ENCODE assay signal across 24 cellular contexts in genomic region chr1:14844923-14845617, GRCh38.
A peak's percentile ranks its signal among the peaks of the same experiment; 100 is the strongest.
DNase-seq lines count a peak whose midpoint lies in the region; ATAC-seq, FAIRE-seq and TF ChIP-seq lines count a peak whose summit lies in the region.
"Had no signal": no experiment of that assay in that cellular context is flagged by ENCODE, and none has a peak within 500 bp of the region (broad histone marks: within the 10 kb centered on the region; RNA-seq: fewer than 3 reads in every experiment).

No MANE protein-coding gene starts in this region.

- peaks cover 22% of the 10 kb centered on the region for H3K9me3 ChIP-seq in HepG2 (ENCODE audit: low read length)
- H3K9me3 ChIP-seq in right lobe of liver: peaks cover 0 to 3% (median 0%) of the 10 kb centered on the region in 4 donors
- peaks cover 10 to 13% of the 10 kb centered on the region in 2 experiments for H3K9me3 ChIP-seq in H1 (ENCODE audit: insufficient read depth in 2 of 2, low read depth in 1 of 2, low read length in 1 of 2)

- H3K56ac ChIP-seq in H1 (replicated peaks; ENCODE audit: insufficient read length, low read depth, low read length): peak overlapping the region; percentile 93

- H3K14ac ChIP-seq in H1 (ENCODE audit: insufficient read length): no peak overlapping the region

- H3K9ac ChIP-seq in HepG2 (ENCODE audit: insufficient read depth, low read depth, low read length) (no peak overlapping the region), H1 (replicated peaks in 1 of 4; ENCODE audit: extremely low read depth in 1 of 4, low read depth in 3 of 4, low read length in 3 of 4) (no peak overlapping the region)
- H3K9ac ChIP-seq: BLaER1 had no signal

- no peaks in the 10 kb centered on the region for H3K79me2 ChIP-seq in HepG2 (ENCODE audit: insufficient read depth, low read length)
- 0 out of 4 replicates have a peak, but pooled peaks cover 0 to 3% of the 10 kb centered on the region in 2 experiments for H3K79me2 ChIP-seq in H1 (ENCODE audit: control insufficient read depth in 1 of 2, insufficient read depth in 2 of 2, low read length in 2 of 2)

- POLR2A ChIA-PET in HepG2 (lab: Yijun Ruan, JAX) (no interaction called here), H1 (lab: Charles Lee; ENCODE audit: partially characterized antibody) (no interaction called here)

- no peak overlapping the region for H3K4me3 Mint-ChIP-seq in type B pancreatic cell
- H3K4me3 Mint-ChIP-seq: B cell; CD4-positive, CD25-positive, alpha-beta regulatory T cell; CD8-positive, alpha-beta T cell; GM23338 had no signal

- TF ChIP-seq RAD21 in HepG2 (CRISPR knock-in tag; IDR thresholded peaks at IDR 0.05) (no peak), H1 (IDR thresholded peaks at IDR 0.05 in 1 of 2, conservative IDR thresholded peaks at IDR 0.05 in 1 of 2; ENCODE audit: low read depth in 2 of 2, low read length in 2 of 2) (no peak)

- H3K4me1 ChIP-seq in HepG2 (ENCODE audit: insufficient read depth, low read length) (no peaks in the 10 kb centered on the region), right lobe of liver (no peaks in the 10 kb centered on the region), H1 (replicated peaks in 1 of 4; ENCODE audit: control insufficient read depth in 3 of 4, insufficient read depth in 4 of 4, low read length in 3 of 4) (no peaks in the 10 kb centered on the region)
- H3K4me1 ChIP-seq: Caco-2, HAP-1 had no signal

- H2BK120ac ChIP-seq in H1 (replicated peaks; ENCODE audit: low read depth, low read length): no peak overlapping the region

- H3K36me3 Mint-ChIP-seq in type B pancreatic cell: peaks cover 8% of the 10 kb centered on the region
- H3K36me3 Mint-ChIP-seq: CD4-positive, CD25-positive, alpha-beta regulatory T cell; CD8-positive, alpha-beta T cell had no signal

- no peak overlapping the region for H4K91ac ChIP-seq in H1 (replicated peaks; ENCODE audit: insufficient read length, low read length)

- no peak overlapping the region for H2BK5ac ChIP-seq in H1 (ENCODE audit: low read depth, low read length)

- H3K27ac ChIP-seq in HepG2 (ENCODE audit: extremely low read length, insufficient read depth, low read length) (no peak overlapping the region), right lobe of liver (no peak overlapping the region), H1 (ENCODE audit: low read depth, low read length) (no peak overlapping the region), caudate nucleus (ENCODE audit: low read depth, low read length) (no peak overlapping the region)
- H3K27ac ChIP-seq: 22Rv1, BLaER1, C4-2B had no signal

- H2AFZ ChIP-seq in HepG2 (ENCODE audit: low read length): no peak overlapping the region
- H2AFZ ChIP-seq in H1 (ENCODE audit: low read length): no peak overlapping the region
- H2AFZ ChIP-seq: GM23338 had no signal

- no peak overlapping the region for H4K8ac ChIP-seq in H1 (ENCODE audit: extremely low read depth, insufficient read depth, low read length)

- in situ Hi-C loops in HepG2 (cut with HindIII; ENCODE audit: extremely low pct_ligation_motif_present, low pct_unique_long_range_greater_than_20kb): no loop called here

- H3K27me3 ChIP-seq in HepG2 (ENCODE audit: control insufficient read depth in 1 of 2, insufficient read depth in 2 of 2, low read length in 2 of 2) (peaks cover 2 to 28% of the 10 kb centered on the region in 2 experiments), right lobe of liver (no peaks in the 10 kb centered on the region), H1 (replicated peaks in 1 of 4; ENCODE audit: control insufficient read depth in 3 of 4, extremely low read depth in 1 of 4, insufficient read depth in 3 of 4, low read length in 3 of 4) (no peaks in the 10 kb centered on the region)
- H3K27me3 ChIP-seq: BLaER1 had no signal

- no peaks in the 10 kb centered on the region; the same call in 1 of the 2 replicates for H3K79me1 ChIP-seq in H1 (ENCODE audit: low read depth, low read length)

- no peak for DNase-seq in HepG2 (ENCODE audit: low spot score)
- no peak for DNase-seq in right lobe of liver
- no peak for DNase-seq in H1 (ENCODE audit: low read depth in 1 of 2, low spot score in 2 of 2)
- no peak for DNase-seq in type B pancreatic cell (ENCODE audit: extremely low spot score, unreplicated experiment)
- DNase-seq in caudate nucleus (lab: John Stamatoyannopoulos, UW): no peak
- DNase-seq in SW 1271 (lab: John Stamatoyannopoulos, UW): no peak
- DNase-seq: Caco-2; CD4-positive, CD25-positive, alpha-beta regulatory T cell; CD8-positive, alpha-beta T cell; DMS153; DMS79; EL; GDM1 had no signal

- no peak for FAIRE-seq in HepG2 (lab: Jason Lieb, UNC)
- no peak for FAIRE-seq in H1 (lab: Jason Lieb, UNC)
- FAIRE-seq: A204.1, GM12878, GM19239, H54 had no signal

- H2BK15ac ChIP-seq in H1 (ENCODE audit: low read length): no peak overlapping the region

- no peak overlapping the region for H2BK12ac ChIP-seq in H1 (ENCODE audit: low read depth, low read length)

- H3K27me3 Mint-ChIP-seq in type B pancreatic cell: no peaks in the 10 kb centered on the region

- peak overlapping the region; percentile 20 for H3K27ac Mint-ChIP-seq in type B pancreatic cell
- H3K27ac Mint-ChIP-seq: B cell; CD4-positive, CD25-positive, alpha-beta regulatory T cell; CD8-positive, alpha-beta T cell; GM23338 had no signal

- H4K20me1 ChIP-seq in HepG2 (ENCODE audit: insufficient read depth, low read length) (no peaks in the 10 kb centered on the region), H1 (replicated peaks in 1 of 2; ENCODE audit: control insufficient read depth in 1 of 2, insufficient read depth in 2 of 2, low read length in 2 of 2) (no peaks in the 10 kb centered on the region)
- H4K20me1 ChIP-seq: BLaER1 had no signal

- peaks cover 9% of the 10 kb centered on the region; the same call in 1 of the 2 replicates for H3K23me2 ChIP-seq in H1 (ENCODE audit: low read depth, low read length)

- H2BK20ac ChIP-seq in H1 (ENCODE audit: low read length): no peak overlapping the region

- no peak overlapping the region for H4K5ac ChIP-seq in H1 (ENCODE audit: insufficient read length, low read depth, low read length)

- no peak overlapping the region for H3K23ac ChIP-seq in H1 (ENCODE audit: insufficient read length)

- TF ChIP-seq CTCF in HepG2 (CRISPR knock-in tag; IDR thresholded peaks at IDR 0.05): no peak
- TF ChIP-seq CTCF in right lobe of liver (IDR thresholded peaks at IDR 0.05): no peak
- no peak for TF ChIP-seq CTCF in H1 (IDR thresholded peaks at IDR 0.05; ENCODE audit: control extremely low read depth in 1 of 3, insufficient read depth in 1 of 3, low read depth in 1 of 3, low read length in 3 of 3)
- no peak for TF ChIP-seq CTCF in type B pancreatic cell (conservative IDR thresholded peaks at IDR 0.05)

- ATAC-seq in HepG2 (no peak), right lobe of liver (no peak), GM19328 (IDR thresholded peaks at IDR 0.05; ENCODE audit: unreplicated experiment) (no peak)
- ATAC-seq: CD8-positive, alpha-beta T cell; GM12878; GM23338 had no signal

- CTCF ChIA-PET in HepG2 (lab: Yijun Ruan, JAX; ENCODE audit: low intra/inter-chr PET ratio, low total read pairs): no interaction called here
- CTCF ChIA-PET in H1 (lab: Charles Lee; ENCODE audit: partially characterized antibody): interaction anchor here (0.6 to 1.0 kb wide), 2 partner anchors 40 to 118 kb away, joined by 4 read pairs; no protein-coding TSS in a partner anchor

- H3K4me3 ChIP-seq in HepG2 (replicated peaks in 1 of 3; ENCODE audit: insufficient read depth in 1 of 3, low read depth in 2 of 3, low read length in 3 of 3) (no peak overlapping the region), right lobe of liver (no peak overlapping the region), H1 (ENCODE audit: extremely low read depth in 1 of 4, insufficient read depth in 2 of 4, low read depth in 3 of 4, low read length in 4 of 4) (no peak overlapping the region)
- H3K4me3 ChIP-seq: BLaER1, GM12878, GM23338, HAP-1 had no signal

- no peak overlapping the region for H3K18ac ChIP-seq in H1 (ENCODE audit: extremely low read depth, low read length)

- TF ChIP-seq EP300 in HepG2 (IDR thresholded peaks at IDR 0.05; ENCODE audit: low read depth in 2 of 2, low read length in 2 of 2): no peak
- TF ChIP-seq EP300 in HepG2 (CRISPR knock-in tag; IDR thresholded peaks at IDR 0.05; ENCODE audit: borderline replicate concordance): no peak
- TF ChIP-seq EP300 in H1 (IDR thresholded peaks at IDR 0.05; ENCODE audit: borderline replicate concordance in 1 of 2, low read depth in 2 of 2, low read length in 2 of 2): no peak

- BruUV-seq in HepG2 (replicated peaks; lab: Mats Ljungman, UMichigan): no TSS peak

- H3K36me3 ChIP-seq in HepG2 (replicated peaks in 1 of 2; ENCODE audit: control insufficient read depth in 1 of 2, insufficient read depth in 2 of 2, low read length in 2 of 2): no peaks in the 10 kb centered on the region
- H3K36me3 ChIP-seq in right lobe of liver: no peaks in the 10 kb centered on the region
- no peaks in the 10 kb centered on the region for H3K36me3 ChIP-seq in H1 (ENCODE audit: control insufficient read depth in 2 of 4, insufficient read depth in 4 of 4, low read length in 3 of 4)
- H3K36me3 ChIP-seq: BLaER1, HAP-1 had no signal

- 6% methylated on average over 2 of the region's 2 CpGs for WGBS in HepG2 (ENCODE audit: low lambda C conversion rate)
- 55% methylated on average over 2 of the region's 2 CpGs for WGBS in right lobe of liver (ENCODE audit: insufficient coverage, low coverage, low lambda C conversion rate, missing lambda C conversion rate)
- 93 to 95% methylated on average over 1 to 2 of the region's 2 CpGs for WGBS in H1 (ENCODE audit: extremely low coverage in 1 of 2, insufficient coverage in 1 of 2, insufficient read length in 1 of 2, insufficient replicate concordance in 2 of 2, low coverage in 1 of 2, low lambda C conversion rate in 2 of 2, missing lambda C conversion rate in 1 of 2), 2 experiments

- H3K4me1 Mint-ChIP-seq in type B pancreatic cell (ENCODE audit: unreplicated experiment): peaks cover 10% of the 10 kb centered on the region
- H3K4me1 Mint-ChIP-seq: B cell; CD4-positive, CD25-positive, alpha-beta regulatory T cell; GM23338 had no signal

- no peak overlapping the region for H3K4me2 ChIP-seq in HepG2 (ENCODE audit: low read depth, low read length)
- H3K4me2 ChIP-seq in H1 (ENCODE audit: insufficient read depth in 1 of 2, low read depth in 2 of 2, low read length in 2 of 2): no peak overlapping the region
- H3K4me2 ChIP-seq: BLaER1, GM23338 had no signal

- intact Hi-C loops in HepG2 (cut with micrococcal nuclease; ENCODE audit: unreplicated experiment) (no loop called here), right lobe of liver (cut with DNase I) (no loop called here)

- H3K9me3 Mint-ChIP-seq in type B pancreatic cell: peaks cover 16% of the 10 kb centered on the region

- 0 out of 2 replicates have a peak overlapping the region, but pooled peaks have one; percentile 24 for H2AK5ac ChIP-seq in H1 (ENCODE audit: low read depth, low read length)

- TF ChIP-seq POLR2A in HepG2 (IDR thresholded peaks at IDR 0.05; ENCODE audit: insufficient read depth in 1 of 2, low read depth in 2 of 2, low read length in 2 of 2) (no peak), right lobe of liver (IDR thresholded peaks at IDR 0.05) (no peak), H1 (IDR thresholded peaks at IDR 0.05; ENCODE audit: control extremely low read depth in 1 of 2, low read depth in 2 of 2, low read length in 2 of 2) (no peak)

- no peak overlapping the region for H3K4ac ChIP-seq in H1 (replicated peaks; ENCODE audit: insufficient read length, low read depth, low read length)

TF ChIP-seq in HepG2, 621 proteins besides CTCF, POLR2A, EP300 and RAD21 (continues in another document):
- no peak for TF ChIP-seq FLYWCH1 (CRISPR knock-in tag; IDR thresholded peaks at IDR 0.05)
